9 cellular contexts compared by ENCODE assay signal in genomic region chr18:31497404-31497710, GRCh38. TPM values are rescaled to one million over a fixed set of nuclear protein-coding genes. Genes with fewer than 3 reads are reported as not detected.
A peak's percentile ranks its signal among the peaks of the same experiment; 100 is the strongest.
DNase-seq lines count a peak whose midpoint lies in the region; ATAC-seq and TF ChIP-seq lines count a peak whose summit lies in the region.
"Had no signal": no experiment of that assay in that cellular context is flagged by ENCODE, and none has a peak within 500 bp of the region (broad histone marks: within the 10 kb centered on the region; RNA-seq: fewer than 3 reads in every experiment).

No MANE protein-coding gene starts in this region.

- TF ChIP-seq CTCF in cardiac muscle cell (IDR thresholded peaks at IDR 0.05; ENCODE audit: low read depth, low read length) (no peak), endodermal cell (conservative IDR thresholded peaks at IDR 0.05) (no peak)

- H3K9me3 ChIP-seq in cardiac muscle cell (ENCODE audit: low read depth), result no peaks in the 10 kb centered on the region
- H3K9me3 ChIP-seq in endodermal cell (ENCODE audit: control insufficient read depth, low read length), result no peaks in the 10 kb centered on the region
- no peaks in the 10 kb centered on the region for H3K9me3 ChIP-seq in muscle layer of colon (ENCODE audit: low read length)
- H3K9me3 ChIP-seq in aorta (ENCODE audit: control insufficient read depth, low read length), result no peaks in the 10 kb centered on the region

- peak overlapping the region; percentile 96 for H3K4me3 Mint-ChIP-seq in endodermal cell

- H3K4me1 ChIP-seq in cardiac muscle cell (ENCODE audit: low read depth), result peaks cover 17% of the 10 kb centered on the region
- peaks cover 5% of the 10 kb centered on the region for H3K4me1 ChIP-seq in endodermal cell (ENCODE audit: control insufficient read depth, insufficient read depth, low read length)
- H3K4me1 ChIP-seq in muscle layer of colon (ENCODE audit: insufficient read depth, low read length), result peaks cover 9% of the 10 kb centered on the region
- H3K4me1 ChIP-seq in aorta (ENCODE audit: control insufficient read depth in 1 of 2, insufficient read depth in 2 of 2, low read length in 2 of 2), result no peaks in the 10 kb centered on the region

- H3K9ac ChIP-seq in endodermal cell (ENCODE audit: extremely low read depth, low read length, poor library complexity, severe bottlenecking), result peak overlapping the region; percentile 89
- H3K9ac ChIP-seq in muscle layer of colon (ENCODE audit: low read length), result no peak overlapping the region

- no peaks in the 10 kb centered on the region for H3K27me3 ChIP-seq in cardiac muscle cell
- H3K27me3 ChIP-seq in endodermal cell (ENCODE audit: control insufficient read depth, insufficient read depth, low read length, poor library complexity, severe bottlenecking), result peaks cover 5% of the 10 kb centered on the region
- H3K27me3 ChIP-seq in muscle layer of colon (ENCODE audit: control insufficient read depth in 1 of 2, insufficient read depth in 2 of 2, low read length in 2 of 2), result peaks cover 4 to 8% of the 10 kb centered on the region in 2 donors
- H3K27me3 ChIP-seq in aorta (ENCODE audit: control insufficient read depth in 1 of 2, insufficient read depth in 2 of 2, low read length in 1 of 2), result no peaks in the 10 kb centered on the region

- no peaks in the 10 kb centered on the region for H3K36me3 Mint-ChIP-seq in endodermal cell (ENCODE audit: low read depth)

- intact Hi-C loops in cardiac septum (cut with DNase I) (loop anchor here (5.0 to 10.0 kb wide), 2 partner anchors 273 to 395 kb away; partner anchors contain the start of gene DSC2), aorta (cut with DNase I) (no loop called here)

- H3K27ac ChIP-seq in cardiac muscle cell (peak overlapping the region; percentile 52), endodermal cell (ENCODE audit: low read depth, low read length) (no peak overlapping the region), muscle layer of colon (ENCODE audit: low read depth, low read length) (no peak overlapping the region), aorta (ENCODE audit: low read depth in 1 of 2, low read length in 2 of 2) (no peak overlapping the region)

- 6 to 24% methylated on average over 8 to 13 of the region's 13 CpGs for WGBS in endodermal cell (ENCODE audit: insufficient coverage in 1 of 2, insufficient read length in 1 of 2), 2 experiments
- 48 to 53% methylated on average over 13 of the region's 13 CpGs for WGBS in aorta, 2 donors

- peak; percentile 11 for ATAC-seq in aorta (ENCODE audit: low FRiP score)
- no peak for ATAC-seq in HG03469 (IDR thresholded peaks at IDR 0.05; ENCODE audit: unreplicated experiment)

- H3K9me3 Mint-ChIP-seq in endodermal cell, result no peaks in the 10 kb centered on the region

- H3K27ac Mint-ChIP-seq in endodermal cell, result peak overlapping the region; percentile 88

- H3K4me3 ChIP-seq in cardiac muscle cell (peak overlapping the region; percentile 98), endodermal cell (ENCODE audit: low read length) (peak overlapping the region; percentile 90), muscle layer of colon (ENCODE audit: low read depth in 1 of 2, low read length in 2 of 2) (peak overlapping the region; percentile 18 to 61), aorta (ENCODE audit: low read length in 2 of 2) (no peak overlapping the region)

- peaks cover 21% of the 10 kb centered on the region for H3K4me1 Mint-ChIP-seq in endodermal cell

- H3K27me3 Mint-ChIP-seq in endodermal cell (ENCODE audit: insufficient read depth), result peaks cover 7% of the 10 kb centered on the region

- DNase-seq in cardiac muscle cell (ENCODE audit: low read depth in 1 of 2, low spot score in 1 of 2) (no peak), cardiac septum (ENCODE audit: low spot score) (no peak), endodermal cell (no peak), aorta (no peak), Kasumi-1 (lab: John Stamatoyannopoulos, UW) (no peak)
- no peak for DNase-seq in stimulated activated CD4-positive, alpha-beta T cell treated with anti-CD3 and anti-CD28 coated beads, Interleukin-4, amount 100 ng/mL, for 1 hour
- DNase-seq: foreskin fibroblast had no signal

- H3K36me3 ChIP-seq in cardiac muscle cell (no peaks in the 10 kb centered on the region), endodermal cell (ENCODE audit: control insufficient read depth, insufficient read depth, low read length) (no peaks in the 10 kb centered on the region), muscle layer of colon (ENCODE audit: insufficient read depth, low read length) (no peaks in the 10 kb centered on the region), aorta (ENCODE audit: control insufficient read depth in 1 of 2, insufficient read depth in 2 of 2, low read length in 1 of 2) (no peaks in the 10 kb centered on the region)

RNA-seq across cellular contexts. Expression of gene DSG2, which starts 0.6 kb away (rescaled TPM):
- total RNA-seq in cardiac muscle cell (27.6 and 45.3 TPM in 2 replicates), cardiac septum (34.4 TPM), endodermal cell (100 to 1,000 TPM; 112 to 144 TPM), aorta (1 to 10 TPM; 4.3 to 4.7 TPM)
- polyA plus RNA-seq in cardiac muscle cell (34.1 and 55.1 TPM in 2 replicates), aorta (1 to 10 TPM in 1 of 2 donors, under 1 TPM in 1; 0.10 to 3.3 TPM)
- polyA plus RNA-seq in endodermal cell (2013, experiment 1 of 2), result 47.2 TPM
- 46.0 TPM for polyA plus RNA-seq in endodermal cell (2013, experiment 2 of 2)

RNA-seq across cellular contexts. Expression of gene DSG3, which starts 49.8 kb away (rescaled TPM):
- total RNA-seq in cardiac muscle cell (not detected in 2 replicates), cardiac septum (not detected), endodermal cell (not detected), aorta (not detected)
- polyA plus RNA-seq in cardiac muscle cell (0.02 TPM in 1 of 2 replicates, not detected in the other), aorta (under 1 TPM; 0.08 to 0.50 TPM)
- polyA plus RNA-seq in endodermal cell (2013, experiment 1 of 2), result not detected
- polyA plus RNA-seq in endodermal cell (2013, experiment 2 of 2), result not detected

Comparison
In these comparisons a context has a peak if more than half of its experiments do, and no peak if none do; other contexts are left out.
1. H3K4me3 ChIP-seq: peak in cardiac muscle cell (single experiment), endodermal cell (single experiment) and muscle layer of colon (2 of 2); none in aorta (0 of 2).